In genomic region chr3:48464713-48465221, GRCh38 we compare ENCODE assay signal across 12 cellular contexts. TPM values are rescaled to one million over a fixed set of nuclear protein-coding genes. Genes with fewer than 3 reads are reported as not detected.
DNase-seq lines count a peak whose midpoint lies in the region; ATAC-seq, FAIRE-seq and TF ChIP-seq lines count a peak whose summit lies in the region.
"Had no signal": no experiment of that assay in that cellular context is flagged by ENCODE, and none has a peak within 500 bp of the region (broad histone marks: within the 10 kb centered on the region; RNA-seq: fewer than 3 reads in every experiment).

No MANE protein-coding gene starts in this region.

- no peak for DNase-seq in cardiac muscle cell (ENCODE audit: low read depth in 1 of 2, low spot score in 1 of 2)
- DNase-seq in left cardiac atrium: no peak
- no peak for DNase-seq in neural crest cell (ENCODE audit: low read depth, low spot score)
- DNase-seq in vagina (ENCODE audit: extremely low spot score in 2 of 2): no peak
- DNase-seq in RCC 7860 (ENCODE audit: low spot score): no peak
- no peak for DNase-seq in DMS79 (lab: John Stamatoyannopoulos, UW)
- no peak for DNase-seq in ecto neural progenitor cell (ENCODE audit: low spot score)
- DNase-seq: CD8-positive, alpha-beta T cell had no signal

- intact Hi-C loops in left cardiac atrium (cut with DNase I): loop anchor here (2.0 to 5.0 kb wide), 3 partner anchors 38 to 84 kb away; partner anchors contain the start of gene SHISA5 (in 1 of the 2)
- intact Hi-C loops in vagina (cut with DNase I): loop anchor here (2.0 kb wide), 2 partner anchors 40 to 84 kb away; partner anchors contain the start of gene SHISA5

- 95 to 97% methylated on average over 17 of the region's 17 CpGs for WGBS in ectodermal cell, 2 experiments

- peak overlapping the region; percentile 93 for H3K27ac ChIP-seq in cardiac muscle cell
- peak overlapping the region; percentile 99 for H3K27ac ChIP-seq in ectodermal cell (ENCODE audit: insufficient read depth, low read depth, low read length, poor library complexity, severe bottlenecking)
- peak overlapping the region; percentile 100 for H3K27ac ChIP-seq in vagina
- H3K27ac ChIP-seq: SK-N-MC had no signal

- no peak overlapping the region for H3K4me3 Mint-ChIP-seq in neural crest cell

- peak overlapping the region; percentile 97 for H3K27ac Mint-ChIP-seq in neural crest cell (ENCODE audit: unreplicated experiment)

- H3K36me3 ChIP-seq in cardiac muscle cell (peaks cover 5% of the 10 kb centered on the region), ectodermal cell (ENCODE audit: control insufficient read depth, insufficient read depth, low read length) (peaks cover 12% of the 10 kb centered on the region), vagina (peaks cover 0 to 41% of the 10 kb centered on the region in 2 donors)

- H3K4me3 ChIP-seq in cardiac muscle cell (no peak overlapping the region), ectodermal cell (ENCODE audit: insufficient read depth, low read depth, low read length) (no peak overlapping the region), vagina (no peak overlapping the region)
- H3K4me3 ChIP-seq: MG63, SK-N-MC had no signal

- no peak for FAIRE-seq in RCC 7860 (lab: Jason Lieb, UNC)

- TF ChIP-seq POLR2A in vagina (IDR thresholded peaks at IDR 0.05): no peak

- no peaks in the 10 kb centered on the region for H3K36me3 Mint-ChIP-seq in neural crest cell (ENCODE audit: low read depth)

- no peak for ATAC-seq in left cardiac atrium
- ATAC-seq: CD8-positive, alpha-beta T cell had no signal

- H3K4me1 ChIP-seq in cardiac muscle cell (ENCODE audit: low read depth): peaks cover 9% of the 10 kb centered on the region
- H3K4me1 ChIP-seq in ectodermal cell (ENCODE audit: control insufficient read depth, insufficient read depth, low read length): peaks cover 25% of the 10 kb centered on the region
- H3K4me1 ChIP-seq in vagina: peaks cover 49% of the 10 kb centered on the region

- TF ChIP-seq CTCF in cardiac muscle cell (IDR thresholded peaks at IDR 0.05; ENCODE audit: low read depth, low read length) (no peak), neural crest cell (conservative IDR thresholded peaks at IDR 0.05) (no peak), vagina (IDR thresholded peaks at IDR 0.05) (no peak)

- H3K9me3 ChIP-seq in cardiac muscle cell (ENCODE audit: low read depth) (no peaks in the 10 kb centered on the region), ectodermal cell (ENCODE audit: control insufficient read depth, low read length) (no peaks in the 10 kb centered on the region), vagina (no peaks in the 10 kb centered on the region)
- H3K9me3 ChIP-seq: MG63 had no signal

- H3K4me1 Mint-ChIP-seq in neural crest cell: peaks cover 35% of the 10 kb centered on the region

- peaks cover 3% of the 10 kb centered on the region for H3K27me3 Mint-ChIP-seq in neural crest cell (ENCODE audit: low read depth)

- H3K9me3 Mint-ChIP-seq in neural crest cell: no peaks in the 10 kb centered on the region
- H3K9me3 Mint-ChIP-seq: activated naive CD4-positive, alpha-beta T cell treated with anti-CD3 and anti-CD28 coated beads, Interleukin-2, amount 50 U/mL, for 72 hours; CD8-positive, alpha-beta T cell had no signal

- no peaks in the 10 kb centered on the region for H3K27me3 ChIP-seq in cardiac muscle cell
- no peaks in the 10 kb centered on the region for H3K27me3 ChIP-seq in ectodermal cell (ENCODE audit: control insufficient read depth, insufficient read depth, low read length, poor library complexity, severe bottlenecking)
- no peaks in the 10 kb centered on the region for H3K27me3 ChIP-seq in vagina
- H3K27me3 ChIP-seq: MG63 had no signal

RNA-seq across cellular contexts. Expression of gene ATRIP, which starts 18.2 kb away (rescaled TPM):
- total RNA-seq in cardiac muscle cell (8.7 and 9.4 TPM in 2 replicates), left cardiac atrium (1 to 10 TPM; 3.9 to 5.7 TPM), neural crest cell (21.8 and 22.1 TPM in 2 replicates), vagina (13.8 TPM)
- polyA plus RNA-seq in cardiac muscle cell: 6.4 and 11.2 TPM in 2 replicates
- 20.7 TPM for polyA plus RNA-seq in ectodermal cell (2013, experiment 1 of 4)
- polyA plus RNA-seq in ectodermal cell (2013, experiment 2 of 4): 20.5 TPM
- polyA plus RNA-seq in ectodermal cell (2013, experiment 3 of 4): 18.2 TPM
- polyA plus RNA-seq in ectodermal cell (2013, experiment 4 of 4): 16.2 TPM

RNA-seq across cellular contexts. Expression of gene TMA7, which starts 24.7 kb away (rescaled TPM):
- total RNA-seq in cardiac muscle cell: 172 and 395 TPM in 2 replicates
- polyA plus RNA-seq in cardiac muscle cell: 517 and 609 TPM in 2 replicates
- total RNA-seq in left cardiac atrium: 100 to 1,000 TPM; 190 to 238 TPM
- polyA plus RNA-seq in ectodermal cell (2013, experiment 1 of 4): 410 TPM
- 358 TPM for polyA plus RNA-seq in ectodermal cell (2013, experiment 2 of 4)
- 416 TPM for polyA plus RNA-seq in ectodermal cell (2013, experiment 3 of 4)
- polyA plus RNA-seq in ectodermal cell (2013, experiment 4 of 4): 513 TPM
- 309 and 318 TPM in 2 replicates for total RNA-seq in neural crest cell
- 251 TPM for total RNA-seq in vagina

RNA-seq across cellular contexts. Expression of gene CCDC51, which starts 24.8 kb away (rescaled TPM):
- total RNA-seq in cardiac muscle cell (18.6 and 20.2 TPM in 2 replicates), left cardiac atrium (10 to 100 TPM in 1 of 2 donors, 1 to 10 TPM in 1; 7.0 to 10.9 TPM), neural crest cell (12.4 TPM in 2 replicates), vagina (11.5 TPM)
- 29.3 and 31.4 TPM in 2 replicates for polyA plus RNA-seq in cardiac muscle cell
- 22.0 TPM for polyA plus RNA-seq in ectodermal cell (2013, experiment 1 of 4)
- 21.2 TPM for polyA plus RNA-seq in ectodermal cell (2013, experiment 2 of 4)
- polyA plus RNA-seq in ectodermal cell (2013, experiment 3 of 4): 17.7 TPM
- polyA plus RNA-seq in ectodermal cell (2013, experiment 4 of 4): 18.2 TPM

RNA-seq across cellular contexts. Expression of gene PLXNB1, which starts 34.9 kb away (rescaled TPM):
- total RNA-seq in cardiac muscle cell (38.5 and 47.1 TPM in 2 replicates), left cardiac atrium (10 to 100 TPM; 43.3 to 55.0 TPM), neural crest cell (161 and 180 TPM in 2 replicates), vagina (257 TPM)
- polyA plus RNA-seq in cardiac muscle cell: 23.9 and 28.3 TPM in 2 replicates
- 161 TPM for polyA plus RNA-seq in ectodermal cell (2013, experiment 1 of 4)
- 204 TPM for polyA plus RNA-seq in ectodermal cell (2013, experiment 2 of 4)
- 140 TPM for polyA plus RNA-seq in ectodermal cell (2013, experiment 3 of 4)
- polyA plus RNA-seq in ectodermal cell (2013, experiment 4 of 4): 165 TPM

RNA-seq across cellular contexts. Expression of gene SHISA5, which starts 39.2 kb away (rescaled TPM):
- 68.0 and 86.0 TPM in 2 replicates for total RNA-seq in cardiac muscle cell
- polyA plus RNA-seq in cardiac muscle cell: 92.3 and 147 TPM in 2 replicates
- 100 to 1,000 TPM in 1 of 2 donors, 10 to 100 TPM in 1; 73.3 to 108 TPM for total RNA-seq in left cardiac atrium
- polyA plus RNA-seq in ectodermal cell (2013, experiment 1 of 4): 144 TPM
- 144 TPM for polyA plus RNA-seq in ectodermal cell (2013, experiment 2 of 4)
- polyA plus RNA-seq in ectodermal cell (2013, experiment 3 of 4): 118 TPM
- 143 TPM for polyA plus RNA-seq in ectodermal cell (2013, experiment 4 of 4)
- total RNA-seq in neural crest cell: 117 and 124 TPM in 2 replicates
- total RNA-seq in vagina: 133 TPM
